In genomic region chr19:2950286-2951124, GRCh38 we compare ENCODE assay signal across 8 cellular contexts. TPM values are rescaled to one million over a fixed set of nuclear protein-coding genes. Genes with fewer than 3 reads are reported as not detected.
A peak's percentile ranks its signal among the peaks of the same experiment; 100 is the strongest.
DNase-seq lines count a peak whose midpoint lies in the region; ATAC-seq lines count a peak whose summit lies in the region.

No MANE protein-coding gene starts in this region.

- ATAC-seq in GM19351 (IDR thresholded peaks at IDR 0.05; ENCODE audit: unreplicated experiment) (peak; percentile 91), HG03520 (IDR thresholded peaks at IDR 0.05; ENCODE audit: unreplicated experiment) (peak; percentile 94), left colon (peak; percentile 86)

- intact Hi-C loops in left colon (cut with DNase I, micrococcal nuclease) = loop anchor here in 1 of 2 donors (10.0 kb wide), 1 partner anchor 214 kb away; no protein-coding TSS in a partner anchor

- DNase-seq in C1 segment of cervical spinal cord (lab: John Stamatoyannopoulos, UW) = peak; percentile 77 to 100 (median 97)
- peak; percentile 95 for DNase-seq in NCI-H526 treated with DMSO at 0.1 percent for 48 hours (lab: John Stamatoyannopoulos, UW)
- peak; percentile 100 for DNase-seq in activated CD4-positive, alpha-beta T cell treated with anti-CD3 and anti-CD28 coated beads, Interleukin-2, amount 50 U/mL, for 1 hour
- peak; percentile 83 for DNase-seq in cortex of kidney (lab: John Stamatoyannopoulos, UW)
- DNase-seq in left colon = peak; percentile 100
- peak; percentile 100 for DNase-seq in stimulated activated CD4-positive, alpha-beta T cell treated with anti-CD3 and anti-CD28 coated beads, Interleukin-1b, Interleukin-23, amount 100 ng/mL, for 4 hours (ENCODE audit: low read depth in 2 of 2)

RNA-seq across cellular contexts. Expression of gene ZNF77, which starts 5.7 kb away (rescaled TPM):
- total RNA-seq in left colon = 1 to 10 TPM; 4.5 to 4.6 TPM

RNA-seq across cellular contexts. Expression of gene TLE6, which starts 26.9 kb away (rescaled TPM):
- 1 to 10 TPM; 2.2 to 2.6 TPM for total RNA-seq in left colon

RNA-seq across cellular contexts. Expression of gene ZNF57, which starts 49.8 kb away (rescaled TPM):
- 10 to 100 TPM; 17.4 to 19.1 TPM for total RNA-seq in left colon

Comparison
In these comparisons a context has a peak if more than half of its experiments do, and no peak if none do; other contexts are left out.
1. Peak in every context shown above with its lines: DNase-seq and ATAC-seq.